Comparison of ENCODE assay signal across 24 cellular contexts in the genomic region with DNA sequence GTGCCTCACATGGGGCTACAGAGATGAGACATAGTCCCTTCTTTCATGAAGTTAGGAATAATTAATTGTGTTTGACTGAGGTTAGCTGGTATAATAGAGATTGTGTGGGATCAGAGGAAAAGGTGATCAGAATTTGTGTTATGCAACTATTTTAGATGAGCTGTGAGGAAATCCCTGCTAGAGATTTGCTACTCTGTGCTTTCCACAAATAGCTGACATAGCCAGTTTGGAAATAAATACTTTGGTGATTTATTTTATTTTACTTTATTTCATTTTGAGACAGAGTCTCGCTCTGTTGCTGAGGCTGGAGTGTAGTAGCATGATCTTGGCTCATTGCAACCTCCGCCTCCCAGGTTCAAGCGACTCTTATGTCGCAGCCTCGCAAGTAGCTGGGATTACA.
"Had no signal": no experiment of that assay in that cellular context is flagged by ENCODE, and none has a peak within 500 bp of the region (broad histone marks: within the 10 kb centered on the region; RNA-seq: fewer than 3 reads in every experiment).

No MANE protein-coding gene starts in this region.

- H3K4me3 ChIP-seq: left lung, lung, mucosa of descending colon, ovary, right atrium auricular region, right lobe of liver, smooth muscle cell, stomach, testis, thyroid gland, transverse colon, upper lobe of left lung, vagina had no signal

- H3K36me3 Mint-ChIP-seq: naive thymus-derived CD4-positive, alpha-beta T cell; natural killer cell treated with Interleukin-12 subunit alpha and Interleukin-12 subunit beta and Interleukin-15 and Interleukin-18, amount 100 ng/mL, for 72 hours; stimulated activated naive B cell treated with anti-CD40 and anti-IgM and Interleukin-4, amounts not matched to agents 10 μg/mL and 1 μg/mL and 100 μg/mL, for 72 hours had no signal

- H3K9me3 Mint-ChIP-seq: natural killer cell treated with Interleukin-12 subunit alpha and Interleukin-12 subunit beta and Interleukin-15 and Interleukin-18, amount 100 ng/mL, for 72 hours; stimulated activated naive B cell treated with anti-CD40 and anti-IgM and Interleukin-4, amounts not matched to agents 10 μg/mL and 1 μg/mL and 100 μg/mL, for 72 hours had no signal

- FAIRE-seq: keratinocyte had no signal

- H3K27me3 Mint-ChIP-seq: natural killer cell treated with Interleukin-12 subunit alpha and Interleukin-12 subunit beta and Interleukin-15 and Interleukin-18, amount 100 ng/mL, for 72 hours; progenitor cell of endocrine pancreas; stimulated activated naive B cell treated with anti-CD40 and anti-IgM and Interleukin-4, amounts not matched to agents 10 μg/mL and 1 μg/mL and 100 μg/mL, for 72 hours had no signal

- H3K4me1 ChIP-seq: right atrium auricular region, right lobe of liver, testis, thyroid gland, upper lobe of left lung, vagina had no signal

- DNase-seq: left cardiac atrium; left lung; mucosa of descending colon; ovary; right lobe of liver; stimulated activated CD4-positive, alpha-beta T cell treated with anti-CD3 and anti-CD28 coated beads, Interleukin-1b, Interleukin-23, amount 100 ng/mL, for 48 hours; stimulated activated CD4-positive, alpha-beta T cell treated with anti-CD3 and anti-CD28 coated beads, Interleukin-2, amount 100 ng/mL, for 48 hours; stimulated activated CD4-positive, alpha-beta T cell treated with anti-CD3 and anti-CD28 coated beads, Interleukin-4, amount 100 ng/mL, for 4 hours; stimulated activated CD8-positive, alpha-beta memory T cell treated with anti-CD3 and anti-CD28 coated beads, Interleukin-4, amount 100 ng/mL, for 48 hours; stimulated activated naive B cell treated with anti-CD40 and anti-IgM and Interleukin-4, amounts not matched to agents 10 μg/mL and 1 μg/mL and 100 μg/mL, for 72 hours; stimulated activated naive CD8-positive, alpha-beta T cell treated with anti-CD3 and anti-CD28 coated beads, Interleukin-15, Interleukin-2, amounts not matched to agents 100 U/mL and 50 U/mL, for 24 hours; stomach; testis; thyroid gland; transverse colon; upper lobe of left lung had no signal

- H3K9me3 ChIP-seq: left lung, mucosa of descending colon, ovary, right atrium auricular region, right lobe of liver, stomach, testis, thyroid gland, transverse colon, upper lobe of left lung, vagina had no signal

- H3K36me3 ChIP-seq: left lung, ovary, right atrium auricular region, right lobe of liver, stomach, thyroid gland, transverse colon, upper lobe of left lung, vagina had no signal

- H3K4me3 Mint-ChIP-seq: naive thymus-derived CD4-positive, alpha-beta T cell; natural killer cell treated with Interleukin-12 subunit alpha and Interleukin-12 subunit beta and Interleukin-15 and Interleukin-18, amount 100 ng/mL, for 72 hours; stimulated activated naive B cell treated with anti-CD40 and anti-IgM and Interleukin-4, amounts not matched to agents 10 μg/mL and 1 μg/mL and 100 μg/mL, for 72 hours had no signal

- ATAC-seq: natural killer cell treated with Interleukin-12 subunit alpha and Interleukin-12 subunit beta and Interleukin-15 and Interleukin-18, amount 100 ng/mL, for 72 hours; stimulated activated naive CD8-positive, alpha-beta T cell treated with anti-CD3 and anti-CD28 coated beads, Interleukin-15, Interleukin-2, amounts not matched to agents 100 U/mL and 50 U/mL, for 24 hours had no signal

- H3K27ac ChIP-seq: left lung, ovary, right atrium auricular region, right lobe of liver, stomach, testis, thyroid gland, transverse colon, upper lobe of left lung, vagina had no signal

- H3K4me2 ChIP-seq: smooth muscle cell had no signal

- H3K27me3 ChIP-seq: left lung, ovary, right atrium auricular region, right lobe of liver, stomach, testis, thyroid gland, transverse colon, upper lobe of left lung, vagina had no signal

- H3K27ac Mint-ChIP-seq: natural killer cell treated with Interleukin-12 subunit alpha and Interleukin-12 subunit beta and Interleukin-15 and Interleukin-18, amount 100 ng/mL, for 72 hours; progenitor cell of endocrine pancreas had no signal
